ENCODE assay signal across 10 cellular contexts in genomic region chr2:174051741-174052638, GRCh38.
DNase-seq lines count a peak whose midpoint lies in the region; ATAC-seq, FAIRE-seq and TF ChIP-seq lines count a peak whose summit lies in the region.
"Had no signal": no experiment of that assay in that cellular context is flagged by ENCODE, and none has a peak within 500 bp of the region (broad histone marks: within the 10 kb centered on the region; RNA-seq: fewer than 3 reads in every experiment).

No MANE protein-coding gene starts in this region.

- H3K9me3 ChIP-seq in H9 (ENCODE audit: control insufficient read depth, low read depth, low read length) (no peaks in the 10 kb centered on the region), pancreas (no peaks in the 10 kb centered on the region)

- no peak overlapping the region for H3K27ac Mint-ChIP-seq in H9
- H3K27ac Mint-ChIP-seq in T-helper 2 cell treated with Interferon-gamma antibody and Interleukin-4, amounts not matched to agents 5 μg/mL and 100 μg/mL, for 36 hours = no peak overlapping the region
- no peak overlapping the region for H3K27ac Mint-ChIP-seq in activated naive CD4-positive, alpha-beta T cell treated with anti-CD3 and anti-CD28 coated beads, Interleukin-2, amount 50 U/mL, for 72 hours

- H2AK5ac ChIP-seq in H9 (ENCODE audit: insufficient read length, low read length) = no peak overlapping the region

- no peak overlapping the region for H2BK5ac ChIP-seq in H9 (ENCODE audit: insufficient read length, low read length)

- H3K79me1 ChIP-seq in H9 (ENCODE audit: insufficient read depth, low read depth, low read length, poor library complexity, severe bottlenecking) = no peaks in the 10 kb centered on the region

- H3K4me3 Mint-ChIP-seq in H9 = 0 out of 5 replicates have a peak overlapping the region, but pooled peaks of 1 of the 2 experiments have one; percentile 27
- no peak overlapping the region for H3K4me3 Mint-ChIP-seq in T-helper 2 cell treated with Interferon-gamma antibody and Interleukin-4, amounts not matched to agents 5 μg/mL and 100 μg/mL, for 36 hours

- H2BK20ac ChIP-seq in H9 (ENCODE audit: low read depth, low read length, poor library complexity, severe bottlenecking) = no peak overlapping the region

- TF ChIP-seq CTCF in H9 (conservative IDR thresholded peaks at IDR 0.05) = no peak
- TF ChIP-seq CTCF in fibroblast of villous mesenchyme (IDR thresholded peaks at IDR 0.05; ENCODE audit: insufficient read depth, low read depth, low read length) = no peak
- TF ChIP-seq CTCF in pancreas (IDR thresholded peaks at IDR 0.05) = no peak

- no peaks in the 10 kb centered on the region for H3K23me2 ChIP-seq in H9 (ENCODE audit: insufficient read length, low read depth, low read length, poor library complexity, severe bottlenecking)

- no peak for FAIRE-seq in pancreas (lab: Jason Lieb, UNC)

- H3K4me1 ChIP-seq in H9 (ENCODE audit: insufficient read depth, low read length) = peaks cover 7% of the 10 kb centered on the region
- no peaks in the 10 kb centered on the region for H3K4me1 ChIP-seq in pancreas
- H3K4me1 ChIP-seq: parathyroid adenoma had no signal

- H3K56ac ChIP-seq in H9 (ENCODE audit: insufficient read length, low read depth, low read length) = no peak overlapping the region

- H3K27me3 ChIP-seq in H9 (ENCODE audit: insufficient read depth, low read length) (no peaks in the 10 kb centered on the region; the same call in 1 of the 2 replicates), pancreas (no peaks in the 10 kb centered on the region)

- H2AFZ ChIP-seq in H9 (ENCODE audit: low read length) = no peak overlapping the region
- H2AFZ ChIP-seq: parathyroid adenoma had no signal

- H3K9me3 Mint-ChIP-seq in H9 = no peaks in the 10 kb centered on the region; a peak in 1 of 5 replicates
- no peaks in the 10 kb centered on the region for H3K9me3 Mint-ChIP-seq in T-helper 2 cell treated with Interferon-gamma antibody and Interleukin-4, amounts not matched to agents 5 μg/mL and 100 μg/mL, for 36 hours
- peaks cover 3 to 5% of the 10 kb centered on the region in 2 donors for H3K9me3 Mint-ChIP-seq in activated naive CD4-positive, alpha-beta T cell treated with anti-CD3 and anti-CD28 coated beads, Interleukin-2, amount 50 U/mL, for 72 hours

- H4K5ac ChIP-seq in H9 (ENCODE audit: insufficient read length, low read depth, low read length) = no peak overlapping the region

- no peak overlapping the region for H2BK120ac ChIP-seq in H9 (ENCODE audit: low read depth, low read length, poor library complexity, severe bottlenecking)

- ATAC-seq in pancreas (peak in 3 of 4 donors; percentile 76 to 81 (median 76)), HG03280 (IDR thresholded peaks at IDR 0.05; ENCODE audit: unreplicated experiment) (no peak)
- no peak for ATAC-seq in activated naive CD4-positive, alpha-beta T cell treated with anti-CD3 and anti-CD28 coated beads, Interleukin-2, amount 50 U/mL, for 72 hours

- no peak overlapping the region for H3K27ac ChIP-seq in H9 (ENCODE audit: insufficient read length, low read depth, low read length)
- no peak overlapping the region for H3K27ac ChIP-seq in pancreas
- H3K27ac ChIP-seq: parathyroid adenoma had no signal

- H3T11ph ChIP-seq in H9 (ENCODE audit: low read length) = no peak overlapping the region

- no peak overlapping the region for H2BK15ac ChIP-seq in H9 (ENCODE audit: low read depth, low read length)

- no peak overlapping the region for H2BK12ac ChIP-seq in H9 (ENCODE audit: insufficient read length, low read depth, low read length)

- H3K4me3 ChIP-seq in fibroblast of villous mesenchyme (ENCODE audit: low read depth, low read length) (peak overlapping the region; percentile 24), pancreas (no peak overlapping the region)

- no peaks in the 10 kb centered on the region for H3K36me3 ChIP-seq in pancreas

- no peak overlapping the region for H3K4ac ChIP-seq in H9 (ENCODE audit: low read depth, low read length)

- intact Hi-C loops in pancreas (cut with DNase I) = no loop called here

- H3K18ac ChIP-seq in H9 (ENCODE audit: insufficient read length, low read depth, low read length) = no peak overlapping the region

- H3K4me1 Mint-ChIP-seq in H9 = peaks cover 35 to 44% of the 10 kb centered on the region in 2 experiments
- H3K4me1 Mint-ChIP-seq in T-helper 2 cell treated with Interferon-gamma antibody and Interleukin-4, amounts not matched to agents 5 μg/mL and 100 μg/mL, for 36 hours (ENCODE audit: low read depth) = no peaks in the 10 kb centered on the region

- H3K36me3 Mint-ChIP-seq in H9 (ENCODE audit: insufficient read depth in 1 of 3, low read depth in 3 of 3) = no peaks in the 10 kb centered on the region; a peak in 2 of 7 replicates
- H3K36me3 Mint-ChIP-seq in T-helper 2 cell treated with Interferon-gamma antibody and Interleukin-4, amounts not matched to agents 5 μg/mL and 100 μg/mL, for 36 hours (ENCODE audit: low read depth) = no peaks in the 10 kb centered on the region
- peaks cover 0 to 4% of the 10 kb centered on the region in 2 donors for H3K36me3 Mint-ChIP-seq in activated naive CD4-positive, alpha-beta T cell treated with anti-CD3 and anti-CD28 coated beads, Interleukin-2, amount 50 U/mL, for 72 hours

- no peaks in the 10 kb centered on the region for H4K20me1 ChIP-seq in H9 (ENCODE audit: control insufficient read depth, insufficient read depth, insufficient read length)

- H3K9ac ChIP-seq in H9 (ENCODE audit: extremely low read depth, insufficient read length, low read length) = no peak overlapping the region
- H3K9ac ChIP-seq: parathyroid adenoma had no signal

- peak; percentile 55 for DNase-seq in H9
- peak; percentile 75 for DNase-seq in SK-N-DZ (ENCODE audit: low spot score)
- DNase-seq in fibroblast of villous mesenchyme (ENCODE audit: low read depth) = peak; percentile 87
- DNase-seq in pancreas = peak in 2 of 6 donors; percentile 12 to 17
- no peak for DNase-seq in T-helper 2 cell treated with Interferon-gamma antibody and Interleukin-4, amounts not matched to agents 5 μg/mL and 100 μg/mL, for 36 hours (ENCODE audit: low spot score)
- no peak for DNase-seq in AML-193 (lab: John Stamatoyannopoulos, UW)
- DNase-seq in activated naive CD4-positive, alpha-beta T cell treated with anti-CD3 and anti-CD28 coated beads, Interleukin-2, amount 50 U/mL, for 72 hours (ENCODE audit: low spot score in 2 of 2) = no peak
- DNase-seq: activated CD4-positive, CD25-positive, alpha-beta regulatory T cell treated with anti-CD3 and anti-CD28 coated beads, Interleukin-2, amount 50 U/mL, for 72 hours had no signal

- H3K14ac ChIP-seq in H9 (ENCODE audit: insufficient read depth, low read length) = no peak overlapping the region

- no peak overlapping the region for H4K91ac ChIP-seq in H9 (ENCODE audit: insufficient read length, low read depth, low read length)

- no CpG with 5 or more reads among the region's 14 CpGs for WGBS in H9 (ENCODE audit: extremely low coverage, insufficient read length, low lambda C conversion rate)
- WGBS in pancreas, 2 donors = 73% methylated on average over 14 of the region's 14 CpGs

- H3K23ac ChIP-seq in H9 (ENCODE audit: insufficient read length, low read depth, low read length) = no peak overlapping the region

- no peaks in the 10 kb centered on the region for H3K79me2 ChIP-seq in H9 (ENCODE audit: insufficient read depth, low read length)
- H3K79me2 ChIP-seq: parathyroid adenoma had no signal

- no peak overlapping the region for H3K4me2 ChIP-seq in H9 (ENCODE audit: insufficient read depth, insufficient read length, low read length)

- H3K27me3 Mint-ChIP-seq in H9 (ENCODE audit: low read depth) = no peaks in the 10 kb centered on the region
- peaks cover 4% of the 10 kb centered on the region for H3K27me3 Mint-ChIP-seq in T-helper 2 cell treated with Interferon-gamma antibody and Interleukin-4, amounts not matched to agents 5 μg/mL and 100 μg/mL, for 36 hours (ENCODE audit: low read depth)

- H4K8ac ChIP-seq in H9 (replicated peaks; ENCODE audit: insufficient read length, low read depth, low read length) = no peak overlapping the region

Comparison
In these comparisons a context has a peak if more than half of its experiments do, and no peak if none do; other contexts are left out.
1. DNase-seq: peak in H9 (single experiment), SK-N-DZ (single experiment) and fibroblast of villous mesenchyme (single experiment); none in T-helper 2 cell treated with Interferon-gamma antibody and Interleukin-4, amounts not matched to agents 5 μg/mL and 100 μg/mL, for 36 hours (single experiment), AML-193 (0 of 2) and activated naive CD4-positive, alpha-beta T cell treated with anti-CD3 and anti-CD28 coated beads, Interleukin-2, amount 50 U/mL, for 72 hours (0 of 2).
2. ATAC-seq: peak in pancreas (3 of 4); none in activated naive CD4-positive, alpha-beta T cell treated with anti-CD3 and anti-CD28 coated beads, Interleukin-2, amount 50 U/mL, for 72 hours (0 of 2) and HG03280 (single experiment).